Comparison of ENCODE assay signal across 10 cellular contexts in the genomic region with DNA sequence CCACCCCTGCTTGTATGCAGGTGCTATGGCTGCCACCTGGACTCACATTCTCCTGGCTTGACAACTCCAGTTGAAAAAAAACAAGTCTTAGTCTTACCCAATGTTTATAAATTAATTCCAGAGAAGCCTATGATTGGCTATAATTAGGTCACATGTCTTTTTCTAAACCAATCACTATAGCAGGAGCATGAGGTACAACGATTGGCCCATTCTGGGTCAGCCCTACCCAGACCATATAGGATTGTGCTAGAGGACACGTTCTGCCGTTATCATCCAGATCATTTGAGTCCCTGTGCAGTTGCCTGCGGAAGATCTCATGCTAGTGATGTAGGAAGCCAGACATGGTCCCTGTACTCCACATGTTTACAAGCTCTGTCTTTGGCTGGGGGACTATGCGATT.
"Had no signal": no experiment of that assay in that cellular context is flagged by ENCODE, and none has a peak within 500 bp of the region (broad histone marks: within the 10 kb centered on the region; RNA-seq: fewer than 3 reads in every experiment).

No MANE protein-coding gene starts in this region.

- H3K4me3 Mint-ChIP-seq: H9, HFFc6, IgD-negative memory B cell had no signal

- H3K9ac ChIP-seq: GM23248 had no signal

- FAIRE-seq: H54, HepG2 had no signal

- H3K36me3 Mint-ChIP-seq: IgD-negative memory B cell had no signal

- H3K27ac ChIP-seq: GM23248, HL-60 had no signal

- H3K27ac Mint-ChIP-seq: HFFc6 had no signal

- DNase-seq: GM23248, GOT3, H9, HCEC 1CT, HFFc6, KG1 had no signal

- H3K4me3 ChIP-seq: GM23248 had no signal

- ATAC-seq: HepG2 had no signal

- H3K9me3 Mint-ChIP-seq: H9, HFFc6, IgD-negative memory B cell had no signal

- H2AFZ ChIP-seq: GM23248 had no signal
